ENCODE assay signal across 1 cellular context in genomic region chr13:39210961-39211534, GRCh38.
TF ChIP-seq lines count a peak whose summit lies in the region.

No MANE protein-coding gene starts in this region.

TF ChIP-seq in HCT116, 20 proteins besides CTCF, POLR2A, EP300 and RAD21:
- TF ChIP-seq EGR1 (IDR thresholded peaks at IDR 0.05; ENCODE audit: low read depth), result no peak
- TF ChIP-seq ZNF274 (IDR thresholded peaks at IDR 0.05; ENCODE audit: low read depth, low read length), result no peak
- TF ChIP-seq SP1 (IDR thresholded peaks at IDR 0.05; ENCODE audit: low read depth), result no peak
- no peak for TF ChIP-seq YY1 (IDR thresholded peaks at IDR 0.05; ENCODE audit: extremely low read depth, insufficient replicate concordance, low read depth, low read length)
- TF ChIP-seq JUND (IDR thresholded peaks at IDR 0.05), result no peak
- TF ChIP-seq, protein P1, sequence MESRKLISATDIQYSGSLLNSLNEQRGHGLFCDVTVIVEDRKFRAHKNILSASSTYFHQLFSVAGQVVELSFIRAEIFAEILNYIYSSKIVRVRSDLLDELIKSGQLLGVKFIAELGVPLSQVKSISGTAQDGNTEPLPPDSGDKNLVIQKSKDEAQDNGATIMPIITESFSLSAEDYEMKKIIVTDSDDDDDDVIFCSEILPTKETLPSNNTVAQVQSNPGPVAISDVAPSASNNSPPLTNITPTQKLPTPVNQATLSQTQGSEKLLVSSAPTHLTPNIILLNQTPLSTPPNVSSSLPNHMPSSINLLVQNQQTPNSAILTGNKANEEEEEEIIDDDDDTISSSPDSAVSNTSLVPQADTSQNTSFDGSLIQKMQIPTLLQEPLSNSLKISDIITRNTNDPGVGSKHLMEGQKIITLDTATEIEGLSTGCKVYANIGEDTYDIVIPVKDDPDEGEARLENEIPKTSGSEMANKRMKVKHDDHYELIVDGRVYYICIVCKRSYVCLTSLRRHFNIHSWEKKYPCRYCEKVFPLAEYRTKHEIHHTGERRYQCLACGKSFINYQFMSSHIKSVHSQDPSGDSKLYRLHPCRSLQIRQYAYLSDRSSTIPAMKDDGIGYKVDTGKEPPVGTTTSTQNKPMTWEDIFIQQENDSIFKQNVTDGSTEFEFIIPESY (IDR thresholded peaks at IDR 0.05; ENCODE audit: extremely low read depth, insufficient replicate concordance, low read length), result no peak
- no peak for TF ChIP-seq EZH2phosphoT487 (IDR thresholded peaks at IDR 0.05; ENCODE audit: borderline replicate concordance)
- no peak for TF ChIP-seq SRF (IDR thresholded peaks at IDR 0.05; ENCODE audit: low read depth)
- TF ChIP-seq SIN3A (IDR thresholded peaks at IDR 0.05; ENCODE audit: low read depth), result no peak
- no peak for TF ChIP-seq ZFX (IDR thresholded peaks at IDR 0.05)
- no peak for TF ChIP-seq POLR2AphosphoS5 (IDR thresholded peaks at IDR 0.05; ENCODE audit: low read depth, low read length)
- no peak for TF ChIP-seq CEBPB (IDR thresholded peaks at IDR 0.05; ENCODE audit: low read depth)
- TF ChIP-seq EZH2 (IDR thresholded peaks at IDR 0.05), result no peak
- TF ChIP-seq FOSL1 (IDR thresholded peaks at IDR 0.05; ENCODE audit: low read depth), result no peak
- no peak for TF ChIP-seq MAX (IDR thresholded peaks at IDR 0.05)
- TF ChIP-seq CBX3 (IDR thresholded peaks at IDR 0.05; ENCODE audit: low read depth), result no peak
- TF ChIP-seq TCF7L2 (IDR thresholded peaks at IDR 0.05; ENCODE audit: borderline replicate concordance, extremely low read depth, insufficient read depth, insufficient read length), result no peak
TF ChIP-seq in HCT116: peak in this region for 0.
